In genomic region chr17:82065638-82066303, GRCh38 we compare ENCODE assay signal across 1 cellular context.
TF ChIP-seq lines count a peak whose summit lies in the region.

DUS1L (minus strand) TSS chr17:82065804; CDS start chr17:82065059, 745 bp downstream.

TF ChIP-seq in K562, 482 proteins besides CTCF, POLR2A, EP300 and RAD21 (continued from another document and continues in another):
- TF ChIP-seq, protein P1, sequence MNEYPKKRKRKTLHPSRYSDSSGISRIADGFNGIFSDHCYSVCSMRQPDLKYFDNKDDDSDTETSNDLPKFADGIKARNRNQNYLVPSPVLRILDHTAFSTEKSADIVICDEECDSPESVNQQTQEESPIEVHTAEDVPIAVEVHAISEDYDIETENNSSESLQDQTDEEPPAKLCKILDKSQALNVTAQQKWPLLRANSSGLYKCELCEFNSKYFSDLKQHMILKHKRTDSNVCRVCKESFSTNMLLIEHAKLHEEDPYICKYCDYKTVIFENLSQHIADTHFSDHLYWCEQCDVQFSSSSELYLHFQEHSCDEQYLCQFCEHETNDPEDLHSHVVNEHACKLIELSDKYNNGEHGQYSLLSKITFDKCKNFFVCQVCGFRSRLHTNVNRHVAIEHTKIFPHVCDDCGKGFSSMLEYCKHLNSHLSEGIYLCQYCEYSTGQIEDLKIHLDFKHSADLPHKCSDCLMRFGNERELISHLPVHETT (CRISPR knock-in tag; conservative IDR thresholded peaks at IDR 0.05 in 1 of 2, IDR thresholded peaks at IDR 0.05 in 1 of 2) = peak in 1 of 2 experiments; percentile 98; a peak in 2 of 4 replicates
- peak; percentile 43 for TF ChIP-seq NCOR1 (IDR thresholded peaks at IDR 0.05)
- no peak for TF ChIP-seq KDM1A (IDR thresholded peaks at IDR 0.05)
- TF ChIP-seq ARID1B (IDR thresholded peaks at IDR 0.05) = no peak; the same call in 1 of the 2 replicates
- no peak for TF ChIP-seq HNRNPH1 (optimal IDR thresholded peaks at IDR 0.05; ENCODE audit: low read depth, low read length)
- TF ChIP-seq WHSC1 (IDR thresholded peaks at IDR 0.05; ENCODE audit: low read length) = no peak
- no peak for TF ChIP-seq SAFB2 (IDR thresholded peaks at IDR 0.05; ENCODE audit: borderline replicate concordance, low read depth, low read length, severe bottlenecking)
- TF ChIP-seq ETV5 (CRISPR knock-in tag; IDR thresholded peaks at IDR 0.05; ENCODE audit: low read depth) = peak; percentile 53; the same call in 1 of the 2 replicates
- TF ChIP-seq SRSF1 (IDR thresholded peaks at IDR 0.05; ENCODE audit: low read depth, low read length) = 0 out of 2 replicates have a peak, but pooled peaks have one; percentile 31
- no peak for TF ChIP-seq BCOR (IDR thresholded peaks at IDR 0.05)
- TF ChIP-seq NUFIP1 (IDR thresholded peaks at IDR 0.05; ENCODE audit: partially characterized antibody) = peak; percentile 72
- no peak for TF ChIP-seq SETDB1 (IDR thresholded peaks at IDR 0.05; ENCODE audit: low read length)
- TF ChIP-seq ZNF212 (CRISPR knock-in tag; IDR thresholded peaks at IDR 0.05) = 0 out of 2 replicates have a peak, but pooled peaks have one; percentile 57
- no peak for TF ChIP-seq KAT8 (IDR thresholded peaks at IDR 0.05; ENCODE audit: low read depth)
- no peak for TF ChIP-seq ZNF354B (CRISPR knock-in tag; IDR thresholded peaks at IDR 0.05)
- TF ChIP-seq PRDM10 (IDR thresholded peaks at IDR 0.05; ENCODE audit: partially characterized antibody) = no peak
- TF ChIP-seq NFATC3 (IDR thresholded peaks at IDR 0.05) = no peak
- TF ChIP-seq ZNF232 (CRISPR knock-in tag; IDR thresholded peaks at IDR 0.05) = no peak
- no peak for TF ChIP-seq ASH1L (IDR thresholded peaks at IDR 0.05; ENCODE audit: borderline replicate concordance, low read depth, partially characterized antibody)
- TF ChIP-seq POLR2B (IDR thresholded peaks at IDR 0.05; ENCODE audit: low read depth, partially characterized antibody) = no peak
- TF ChIP-seq MTA3 (IDR thresholded peaks at IDR 0.05; ENCODE audit: borderline replicate concordance) = peak; percentile 79; the same call in 1 of the 2 replicates
- no peak for TF ChIP-seq HDGF (IDR thresholded peaks at IDR 0.05)
- TF ChIP-seq, protein P2, sequence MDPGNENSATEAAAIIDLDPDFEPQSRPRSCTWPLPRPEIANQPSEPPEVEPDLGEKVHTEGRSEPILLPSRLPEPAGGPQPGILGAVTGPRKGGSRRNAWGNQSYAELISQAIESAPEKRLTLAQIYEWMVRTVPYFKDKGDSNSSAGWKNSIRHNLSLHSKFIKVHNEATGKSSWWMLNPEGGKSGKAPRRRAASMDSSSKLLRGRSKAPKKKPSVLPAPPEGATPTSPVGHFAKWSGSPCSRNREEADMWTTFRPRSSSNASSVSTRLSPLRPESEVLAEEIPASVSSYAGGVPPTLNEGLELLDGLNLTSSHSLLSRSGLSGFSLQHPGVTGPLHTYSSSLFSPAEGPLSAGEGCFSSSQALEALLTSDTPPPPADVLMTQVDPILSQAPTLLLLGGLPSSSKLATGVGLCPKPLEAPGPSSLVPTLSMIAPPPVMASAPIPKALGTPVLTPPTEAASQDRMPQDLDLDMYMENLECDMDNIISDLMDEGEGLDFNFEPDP (CRISPR knock-in tag; IDR thresholded peaks at IDR 0.05) = no peak
- no peak for TF ChIP-seq POU5F1 (IDR thresholded peaks at IDR 0.05; ENCODE audit: borderline replicate concordance, low read depth, low read length, partially characterized antibody)
- no peak for TF ChIP-seq PBX2 (CRISPR knock-in tag; IDR thresholded peaks at IDR 0.05; ENCODE audit: low read depth)
- TF ChIP-seq PBX2 (tag; conservative IDR thresholded peaks at IDR 0.05; ENCODE audit: low read depth) = no peak
- no peak for TF ChIP-seq BRF1 (IDR thresholded peaks at IDR 0.05; ENCODE audit: borderline replicate concordance, extremely low read depth, insufficient read length)
- TF ChIP-seq SIN3A (IDR thresholded peaks at IDR 0.05; ENCODE audit: borderline replicate concordance in 2 of 2, control insufficient read depth in 1 of 2, low read depth in 2 of 2, low read length in 2 of 2) = peak; percentile 41 to 82; a peak in 2 of 4 replicates
- no peak for TF ChIP-seq AFF4 (CRISPR knock-in tag; IDR thresholded peaks at IDR 0.05)
- TF ChIP-seq CBFA2T3 (IDR thresholded peaks at IDR 0.05) = no peak
- TF ChIP-seq SLC30A9 (CRISPR knock-in tag; IDR thresholded peaks at IDR 0.05) = no peak
- TF ChIP-seq YY1 (IDR thresholded peaks at IDR 0.05; ENCODE audit: borderline replicate concordance in 1 of 3, control insufficient read depth in 1 of 3, extremely low read depth in 1 of 3, insufficient read depth in 3 of 3, insufficient read length in 1 of 3, insufficient replicate concordance in 2 of 3, low read depth in 1 of 3, low read length in 2 of 3) = peak in 2 of 3 experiments; percentile 73 to 81
- TF ChIP-seq ZNF79 (CRISPR knock-in tag; IDR thresholded peaks at IDR 0.05; ENCODE audit: low read depth) = no peak
- peak; percentile 88; the same call in 1 of the 2 replicates for TF ChIP-seq ETS1 (conservative IDR thresholded peaks at IDR 0.05; ENCODE audit: control insufficient read depth, low read depth, low read length)
- TF ChIP-seq, protein P3, sequence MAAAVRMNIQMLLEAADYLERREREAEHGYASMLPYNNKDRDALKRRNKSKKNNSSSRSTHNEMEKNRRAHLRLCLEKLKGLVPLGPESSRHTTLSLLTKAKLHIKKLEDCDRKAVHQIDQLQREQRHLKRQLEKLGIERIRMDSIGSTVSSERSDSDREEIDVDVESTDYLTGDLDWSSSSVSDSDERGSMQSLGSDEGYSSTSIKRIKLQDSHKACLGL (CRISPR knock-in tag; IDR thresholded peaks at IDR 0.05; ENCODE audit: borderline replicate concordance, poor library complexity, severe bottlenecking) = no peak
- TF ChIP-seq TSC22D4 (tag; IDR thresholded peaks at IDR 0.05) = no peak
- peak; percentile 83 to 88 for TF ChIP-seq MAZ (CRISPR knock-in tag; conservative IDR thresholded peaks at IDR 0.05 in 1 of 2, IDR thresholded peaks at IDR 0.05 in 1 of 2)
- TF ChIP-seq ILK (tag; IDR thresholded peaks at IDR 0.05; ENCODE audit: borderline replicate concordance, low read depth) = no peak
- peak; percentile 66 for TF ChIP-seq CCNT2 (IDR thresholded peaks at IDR 0.05; ENCODE audit: borderline replicate concordance, extremely low read depth, insufficient read length, low read depth, low read length)
- TF ChIP-seq ATF7 (IDR thresholded peaks at IDR 0.05) = peak; percentile 86
- TF ChIP-seq TCF7L2 (IDR thresholded peaks at IDR 0.05; ENCODE audit: low read depth, low read length) = no peak
- TF ChIP-seq, protein P4, sequence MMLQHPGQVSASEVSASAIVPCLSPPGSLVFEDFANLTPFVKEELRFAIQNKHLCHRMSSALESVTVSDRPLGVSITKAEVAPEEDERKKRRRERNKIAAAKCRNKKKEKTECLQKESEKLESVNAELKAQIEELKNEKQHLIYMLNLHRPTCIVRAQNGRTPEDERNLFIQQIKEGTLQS (IDR thresholded peaks at IDR 0.05) = peak; percentile 67
- TF ChIP-seq, protein P4 (CRISPR knock-in tag; conservative IDR thresholded peaks at IDR 0.05) = no peak; the same call in 1 of the 2 replicates
- TF ChIP-seq TRIM24 (IDR thresholded peaks at IDR 0.05) = peak in 1 of 2 experiments; percentile 99; a peak in 2 of 4 replicates
- no peak for TF ChIP-seq JUNB (CRISPR knock-in tag; conservative IDR thresholded peaks at IDR 0.05)
- TF ChIP-seq, protein P5, sequence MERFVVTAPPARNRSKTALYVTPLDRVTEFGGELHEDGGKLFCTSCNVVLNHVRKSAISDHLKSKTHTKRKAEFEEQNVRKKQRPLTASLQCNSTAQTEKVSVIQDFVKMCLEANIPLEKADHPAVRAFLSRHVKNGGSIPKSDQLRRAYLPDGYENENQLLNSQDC (CRISPR knock-in tag; IDR thresholded peaks at IDR 0.05) = no peak
